Comparison of ENCODE assay signal across 4 cellular contexts in the genomic region with DNA sequence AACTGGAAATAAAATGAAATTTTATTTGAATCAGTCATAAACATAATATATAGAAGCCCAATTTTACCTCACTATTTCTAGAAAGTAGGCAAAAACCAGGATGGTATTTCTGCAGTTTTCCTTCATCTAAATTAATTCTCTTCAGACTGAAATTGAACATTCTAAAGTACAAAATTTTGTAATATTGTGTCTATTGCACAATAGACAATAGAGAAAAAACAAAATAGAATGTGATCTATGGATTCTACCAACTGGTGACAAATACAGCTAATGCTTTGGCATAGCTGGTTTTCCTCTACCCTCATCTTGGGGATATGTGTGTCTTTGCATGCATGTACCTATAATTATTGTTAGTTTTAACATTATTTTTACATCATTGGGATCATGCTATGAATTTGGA.
TF ChIP-seq lines count a peak whose summit lies in the region.

No MANE protein-coding gene starts in this region.

TF ChIP-seq in HepG2, 621 proteins besides CTCF, POLR2A, EP300 and RAD21 (continues in another document):
- peak; percentile 46; the same call in 1 of the 2 replicates for TF ChIP-seq CEBPB (IDR thresholded peaks at IDR 0.05; ENCODE audit: borderline replicate concordance, low read depth, low read length)

TF ChIP-seq in IMR-90, 13 proteins besides CTCF, POLR2A, EP300 and RAD21:
- TF ChIP-seq, protein P1, sequence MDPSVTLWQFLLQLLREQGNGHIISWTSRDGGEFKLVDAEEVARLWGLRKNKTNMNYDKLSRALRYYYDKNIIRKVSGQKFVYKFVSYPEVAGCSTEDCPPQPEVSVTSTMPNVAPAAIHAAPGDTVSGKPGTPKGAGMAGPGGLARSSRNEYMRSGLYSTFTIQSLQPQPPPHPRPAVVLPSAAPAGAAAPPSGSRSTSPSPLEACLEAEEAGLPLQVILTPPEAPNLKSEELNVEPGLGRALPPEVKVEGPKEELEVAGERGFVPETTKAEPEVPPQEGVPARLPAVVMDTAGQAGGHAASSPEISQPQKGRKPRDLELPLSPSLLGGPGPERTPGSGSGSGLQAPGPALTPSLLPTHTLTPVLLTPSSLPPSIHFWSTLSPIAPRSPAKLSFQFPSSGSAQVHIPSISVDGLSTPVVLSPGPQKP (IDR thresholded peaks at IDR 0.05; ENCODE audit: borderline replicate concordance, low read depth, low read length): no peak
- TF ChIP-seq FOS (IDR thresholded peaks at IDR 0.05; ENCODE audit: low read depth, low read length) (no peak), CEBPB (IDR thresholded peaks at IDR 0.05; ENCODE audit: low read depth, low read length) (peak; percentile 57)

TF ChIP-seq in K562, 482 proteins besides CTCF, POLR2A, EP300 and RAD21:
- TF ChIP-seq CEBPG (CRISPR knock-in tag; IDR thresholded peaks at IDR 0.05): no peak
- peak; percentile 28 to 75; a peak in 3 of 4 replicates for TF ChIP-seq CEBPG (tag; conservative IDR thresholded peaks at IDR 0.05 in 1 of 2, IDR thresholded peaks at IDR 0.05 in 1 of 2)
- no peak for TF ChIP-seq KLF10 (CRISPR knock-in tag; IDR thresholded peaks at IDR 0.05)
- peak; percentile 76 for TF ChIP-seq CEBPB (tag; IDR thresholded peaks at IDR 0.05)
- TF ChIP-seq, protein P2, sequence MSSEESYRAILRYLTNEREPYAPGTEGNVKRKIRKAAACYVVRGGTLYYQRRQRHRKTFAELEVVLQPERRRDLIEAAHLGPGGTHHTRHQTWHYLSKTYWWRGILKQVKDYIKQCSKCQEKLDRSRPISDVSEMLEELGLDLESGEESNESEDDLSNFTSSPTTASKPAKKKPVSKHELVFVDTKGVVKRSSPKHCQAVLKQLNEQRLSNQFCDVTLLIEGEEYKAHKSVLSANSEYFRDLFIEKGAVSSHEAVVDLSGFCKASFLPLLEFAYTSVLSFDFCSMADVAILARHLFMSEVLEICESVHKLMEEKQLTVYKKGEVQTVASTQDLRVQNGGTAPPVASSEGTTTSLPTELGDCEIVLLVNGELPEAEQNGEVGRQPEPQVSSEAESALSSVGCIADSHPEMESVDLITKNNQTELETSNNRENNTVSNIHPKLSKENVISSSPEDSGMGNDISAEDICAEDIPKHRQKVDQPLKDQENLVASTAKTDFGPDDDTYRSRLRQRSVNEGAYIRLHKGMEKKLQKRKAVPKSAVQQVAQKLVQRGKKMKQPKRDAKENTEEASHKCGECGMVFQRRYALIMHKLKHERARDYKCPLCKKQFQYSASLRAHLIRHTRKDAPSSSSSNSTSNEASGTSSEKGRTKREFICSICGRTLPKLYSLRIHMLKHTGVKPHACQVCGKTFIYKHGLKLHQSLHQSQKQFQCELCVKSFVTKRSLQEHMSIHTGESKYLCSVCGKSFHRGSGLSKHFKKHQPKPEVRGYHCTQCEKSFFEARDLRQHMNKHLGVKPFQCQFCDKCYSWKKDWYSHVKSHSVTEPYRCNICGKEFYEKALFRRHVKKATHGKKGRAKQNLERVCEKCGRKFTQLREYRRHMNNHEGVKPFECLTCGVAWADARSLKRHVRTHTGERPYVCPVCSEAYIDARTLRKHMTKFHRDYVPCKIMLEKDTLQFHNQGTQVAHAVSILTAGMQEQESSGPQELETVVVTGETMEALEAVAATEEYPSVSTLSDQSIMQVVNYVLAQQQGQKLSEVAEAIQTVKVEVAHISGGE (CRISPR knock-in tag; IDR thresholded peaks at IDR 0.05): no peak
- no peak for TF ChIP-seq ADNP (tag; IDR thresholded peaks at IDR 0.05)
- no peak for TF ChIP-seq ILF3 (IDR thresholded peaks at IDR 0.05; ENCODE audit: borderline replicate concordance)
- TF ChIP-seq, protein P3, sequence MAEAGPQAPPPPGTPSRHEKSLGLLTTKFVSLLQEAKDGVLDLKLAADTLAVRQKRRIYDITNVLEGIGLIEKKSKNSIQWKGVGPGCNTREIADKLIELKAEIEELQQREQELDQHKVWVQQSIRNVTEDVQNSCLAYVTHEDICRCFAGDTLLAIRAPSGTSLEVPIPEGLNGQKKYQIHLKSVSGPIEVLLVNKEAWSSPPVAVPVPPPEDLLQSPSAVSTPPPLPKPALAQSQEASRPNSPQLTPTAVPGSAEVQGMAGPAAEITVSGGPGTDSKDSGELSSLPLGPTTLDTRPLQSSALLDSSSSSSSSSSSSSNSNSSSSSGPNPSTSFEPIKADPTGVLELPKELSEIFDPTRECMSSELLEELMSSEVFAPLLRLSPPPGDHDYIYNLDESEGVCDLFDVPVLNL (CRISPR knock-in tag; IDR thresholded peaks at IDR 0.05; ENCODE audit: low read depth): no peak
TF ChIP-seq in K562: peak in this region for 2.

TF ChIP-seq in H1, 55 proteins besides CTCF, POLR2A, EP300 and RAD21:
- TF ChIP-seq TEAD4 (IDR thresholded peaks at IDR 0.05; ENCODE audit: low read depth, low read length) (no peak), SIRT6 (IDR thresholded peaks at IDR 0.05; ENCODE audit: low read length) (no peak), BCL11A (IDR thresholded peaks at IDR 0.05; ENCODE audit: low read depth in 2 of 2, low read length in 2 of 2) (no peak), TCF12 (IDR thresholded peaks at IDR 0.05; ENCODE audit: low read depth, low read length) (no peak), SP4 (IDR thresholded peaks at IDR 0.05; ENCODE audit: low read length) (no peak), SRF (IDR thresholded peaks at IDR 0.05; ENCODE audit: low read depth, low read length) (no peak), CEBPB (IDR thresholded peaks at IDR 0.05; ENCODE audit: low read depth, low read length) (0 out of 2 replicates have a peak, but pooled peaks have one; percentile 18), SP2 (IDR thresholded peaks at IDR 0.05; ENCODE audit: low read length) (no peak)
- TF ChIP-seq, protein P4, sequence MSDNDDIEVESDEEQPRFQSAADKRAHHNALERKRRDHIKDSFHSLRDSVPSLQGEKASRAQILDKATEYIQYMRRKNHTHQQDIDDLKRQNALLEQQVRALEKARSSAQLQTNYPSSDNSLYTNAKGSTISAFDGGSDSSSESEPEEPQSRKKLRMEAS (IDR thresholded peaks at IDR 0.05): no peak
